8 cellular contexts compared by ENCODE assay signal in the genomic region with DNA sequence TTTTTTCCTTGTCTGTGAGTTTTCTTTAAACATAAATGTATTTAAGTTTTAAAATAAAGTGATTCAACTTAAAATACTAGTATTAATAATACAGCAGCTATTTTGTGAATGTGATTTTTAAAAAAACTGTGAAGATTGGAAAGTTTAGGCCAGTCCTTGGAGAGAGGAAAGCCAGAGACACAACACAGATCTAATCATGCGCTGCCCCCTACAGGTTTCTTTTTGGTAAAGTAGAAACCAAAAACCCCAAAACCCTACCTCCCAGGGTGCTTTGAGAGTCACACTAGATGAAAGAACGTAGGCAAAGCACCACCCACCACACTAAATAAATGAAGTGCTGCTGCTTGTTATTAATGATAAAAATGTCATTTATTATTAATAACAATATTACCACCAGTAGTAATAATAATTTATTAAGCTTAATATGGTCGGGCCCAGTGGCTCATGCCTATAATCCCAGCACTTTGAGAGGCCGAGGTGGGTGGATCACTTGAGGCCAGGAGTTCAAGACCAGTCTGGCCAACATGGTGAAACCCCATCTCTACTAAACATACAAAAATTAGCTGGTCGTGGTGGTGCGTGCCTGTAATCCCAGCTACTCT. TPM values are rescaled to one million over a fixed set of nuclear protein-coding genes. Genes with fewer than 3 reads are reported as not detected.
DNase-seq lines count a peak whose midpoint lies in the region; ATAC-seq and TF ChIP-seq lines count a peak whose summit lies in the region.

No MANE protein-coding gene starts in this region.

- no TSS peak for BruUV-seq in IMR-90 (replicated peaks; lab: Mats Ljungman, UMichigan)
- BruUV-seq in Panc1 (replicated peaks; lab: Mats Ljungman, UMichigan), result no TSS peak

- no peaks in the 10 kb centered on the region for H3K27me3 ChIP-seq in IMR-90 (ENCODE audit: control insufficient read depth, insufficient read depth, low read length)
- H3K27me3 ChIP-seq in Panc1 (ENCODE audit: control insufficient read depth, insufficient read depth, low read length), result no peaks in the 10 kb centered on the region
- H3K27me3 ChIP-seq in left ventricle myocardium inferior (ENCODE audit: low read depth), result no peaks in the 10 kb centered on the region
- H3K27me3 ChIP-seq in gastrocnemius medialis, result no peaks in the 10 kb centered on the region

- POLR2A ChIA-PET in IMR-90 (lab: Charles Lee; ENCODE audit: unreplicated experiment) (no interaction called here), Panc1 (lab: Charles Lee) (no interaction called here)

- H2AFZ ChIP-seq in IMR-90 (replicated peaks; ENCODE audit: low read length, poor library complexity), result no peak overlapping the region

- H3K4me1 ChIP-seq in IMR-90 (ENCODE audit: control insufficient read depth, insufficient read depth, low read length), result peaks cover 2% of the 10 kb centered on the region; the same call in 1 of the 2 replicates
- no peaks in the 10 kb centered on the region for H3K4me1 ChIP-seq in Panc1 (ENCODE audit: control insufficient read depth, insufficient read depth, low read length)
- H3K4me1 ChIP-seq in left ventricle myocardium inferior, result peaks cover 27% of the 10 kb centered on the region
- peaks cover 18 to 24% of the 10 kb centered on the region in 2 donors for H3K4me1 ChIP-seq in gastrocnemius medialis

- no peak overlapping the region for H3K27ac ChIP-seq in IMR-90 (ENCODE audit: insufficient read depth, low read length)
- H3K27ac ChIP-seq in Panc1 (ENCODE audit: low read length), result no peak overlapping the region
- H3K27ac ChIP-seq in left ventricle myocardium inferior (replicated peaks), result no peak overlapping the region
- no peak overlapping the region for H3K27ac ChIP-seq in gastrocnemius medialis

- H3K23ac ChIP-seq in IMR-90 (ENCODE audit: low read depth, low read length), result no peak overlapping the region

- no peak overlapping the region for H3K56ac ChIP-seq in IMR-90 (ENCODE audit: extremely low read depth, insufficient read depth, low read length)

- no peaks in the 10 kb centered on the region for H4K20me1 ChIP-seq in IMR-90 (ENCODE audit: insufficient read depth, low read length)

- H3K9me3 ChIP-seq in IMR-90 (ENCODE audit: control insufficient read depth, insufficient read depth, low read length) (peaks cover 3% of the 10 kb centered on the region; the same call in 1 of the 2 replicates), Panc1 (ENCODE audit: control insufficient read depth, insufficient read depth, low read depth, low read length) (no peaks in the 10 kb centered on the region), left ventricle myocardium inferior (replicated peaks) (peaks cover 6% of the 10 kb centered on the region), gastrocnemius medialis (no peaks in the 10 kb centered on the region)

- H3K4me3 ChIP-seq in IMR-90 (ENCODE audit: insufficient read depth, low read depth, low read length) (no peak overlapping the region), Panc1 (ENCODE audit: low read depth in 2 of 2, low read length in 2 of 2) (no peak overlapping the region), left ventricle myocardium inferior (no peak overlapping the region), gastrocnemius medialis (no peak overlapping the region)

- H3K4me2 ChIP-seq in IMR-90 (ENCODE audit: low read depth, low read length), result no peak overlapping the region

- CTCF ChIA-PET in IMR-90 (lab: Yijun Ruan, JAX), result interaction anchor here (0.6 to 2.0 kb wide), 16 partner anchors 9 to 492 kb away, joined by 3 to 10 read pairs (median 4); no protein-coding TSS in a partner anchor
- CTCF ChIA-PET in Panc1 (lab: Charles Lee), result interaction anchor here (0.6 to 2.0 kb wide), 9 partner anchors 20 to 504 kb away, joined by 3 to 14 read pairs (median 5); no protein-coding TSS in a partner anchor

- H3K36me3 ChIP-seq in IMR-90 (ENCODE audit: control insufficient read depth, insufficient read depth, low read length) (peaks cover 17% of the 10 kb centered on the region), Panc1 (ENCODE audit: control insufficient read depth, insufficient read depth, low read length) (no peaks in the 10 kb centered on the region), left ventricle myocardium inferior (peaks cover 32% of the 10 kb centered on the region), gastrocnemius medialis (peaks cover 0 to 25% of the 10 kb centered on the region in 2 donors)

- no CpG with 5 or more reads among the region's 6 CpGs for WGBS in IMR-90 (ENCODE audit: extremely low coverage in 2 of 2, insufficient read length in 1 of 2), 2 experiments

- H2BK15ac ChIP-seq in IMR-90 (ENCODE audit: low read depth, low read length), result no peak overlapping the region

- TF ChIP-seq CTCF in IMR-90 (conservative IDR thresholded peaks at IDR 0.05; ENCODE audit: low read depth, low read length) (peak; percentile 69), Panc1 (IDR thresholded peaks at IDR 0.05) (peak; percentile 79), left ventricle myocardium inferior (IDR thresholded peaks at IDR 0.05; ENCODE audit: borderline replicate concordance) (peak; percentile 67), gastrocnemius medialis (IDR thresholded peaks at IDR 0.05 in 4 of 5, conservative IDR thresholded peaks at IDR 0.05 in 1 of 5) (peak; percentile 58 to 73 (median 68))

- H2BK120ac ChIP-seq in IMR-90 (ENCODE audit: low read depth, low read length), result no peak overlapping the region

- intact Hi-C loops in IMR-90 (cut with micrococcal nuclease) (loop anchor here (1.0 to 5.0 kb wide), 2 partner anchors 235 to 304 kb away; no protein-coding TSS in a partner anchor), Panc1 (cut with micrococcal nuclease; ENCODE audit: unreplicated experiment) (loop anchor here (5.0 kb wide), 1 partner anchor 234 kb away; no protein-coding TSS in a partner anchor), left ventricle myocardium inferior (cut with micrococcal nuclease) (no loop called here), gastrocnemius medialis (cut with DNase I; ENCODE audit: low total_unique reads) (loop anchor here (1.0 to 10.0 kb wide), 2 partner anchors 235 to 302 kb away; no protein-coding TSS in a partner anchor)

- no peak overlapping the region for H4K5ac ChIP-seq in IMR-90 (ENCODE audit: low read depth, low read length)

- no peak overlapping the region for H2AK5ac ChIP-seq in IMR-90 (ENCODE audit: low read depth, low read length)

- no peak overlapping the region for H4K8ac ChIP-seq in IMR-90 (ENCODE audit: low read depth in 2 of 2, low read length in 2 of 2)

- H3K9me1 ChIP-seq in IMR-90 (ENCODE audit: insufficient read depth, low read length), result no peaks in the 10 kb centered on the region

- no peak overlapping the region for H4K91ac ChIP-seq in IMR-90 (ENCODE audit: insufficient read depth, low read depth, low read length)

- H2AK9ac ChIP-seq in IMR-90 (replicated peaks; ENCODE audit: low read depth, low read length, poor library complexity), result no peak overlapping the region

- H3K14ac ChIP-seq in IMR-90 (replicated peaks; ENCODE audit: low read depth, low read length), result no peak overlapping the region

- DNase-seq in DMS53 treated with DMSO at 0.1 percent for 48 hours (lab: John Stamatoyannopoulos, UW; ENCODE audit: unreplicated experiment) (peak; percentile 23), IMR-90 (peak; percentile 58), Panc1 (ENCODE audit: low read depth, low spot score) (peak; percentile 35), left ventricle myocardium inferior (no peak), gastrocnemius medialis (no peak), NCI-H187 treated with DMSO at 0.1 percent for 48 hours (lab: John Stamatoyannopoulos, UW) (no peak)
- peak; percentile 44 for DNase-seq in activated naive CD4-positive, alpha-beta T cell treated with anti-CD3 and anti-CD28 coated beads, Interleukin-2, amount 50 U/mL, for 16 hours

- H3K9ac ChIP-seq in IMR-90 (ENCODE audit: low read depth, low read length), result no peak overlapping the region

- H2BK5ac ChIP-seq in IMR-90 (ENCODE audit: low read depth, low read length, poor library complexity, severe bottlenecking), result no peak overlapping the region

- no peak overlapping the region for H3K4ac ChIP-seq in IMR-90 (ENCODE audit: low read depth, low read length)

- dilution Hi-C loops in IMR-90 (cut with HindIII; ENCODE audit: low sequenced_read_pairs, unreplicated experiment), result no loop called here

- in situ Hi-C loops in IMR-90 (cut with MboI; ENCODE audit: low sequenced_read_pairs) (loop anchor here (5.0 kb wide), 1 partner anchor 234 kb away; no protein-coding TSS in a partner anchor), Panc1 (cut with HindIII; ENCODE audit: low pct_unique_long_range_greater_than_20kb, low sequenced_read_pairs) (no loop called here), gastrocnemius medialis (cut with MboI; ENCODE audit: low sequenced_read_pairs in 4 of 4) (loop anchor here in 3 of 4 donors (5.0 to 10.0 kb wide), 3 partner anchors 232 to 302 kb away; no protein-coding TSS in a partner anchor)

- H3K79me1 ChIP-seq in IMR-90 (ENCODE audit: low read depth in 1 of 2, low read length in 2 of 2), result peaks cover 2% of the 10 kb centered on the region in 2 experiments; a peak in 1 of 4 replicates

- H2BK20ac ChIP-seq in IMR-90 (ENCODE audit: low read depth, low read length), result no peak overlapping the region

- H3K18ac ChIP-seq in IMR-90 (ENCODE audit: low read depth, low read length), result no peak overlapping the region

- ATAC-seq in IMR-90 (ENCODE audit: low read depth) (peak; percentile 89), Panc1 (peak; percentile 91), gastrocnemius medialis (peak; percentile 55 to 80), GM18502 (IDR thresholded peaks at IDR 0.05; ENCODE audit: poor library complexity, unreplicated experiment) (no peak)

- peak; percentile 75 for TF ChIP-seq RAD21 in IMR-90 (IDR thresholded peaks at IDR 0.05; ENCODE audit: low read length)

- TF ChIP-seq POLR2A in IMR-90 (IDR thresholded peaks at IDR 0.05; ENCODE audit: low read depth, low read length) (no peak), gastrocnemius medialis (IDR thresholded peaks at IDR 0.05) (no peak)

TF ChIP-seq in IMR-90, 13 proteins besides CTCF, POLR2A, EP300 and RAD21:
- no peak for TF ChIP-seq RFX5 (IDR thresholded peaks at IDR 0.05; ENCODE audit: low read depth, low read length)
- peak; percentile 74 for TF ChIP-seq SMC3 (IDR thresholded peaks at IDR 0.05; ENCODE audit: low read depth, low read length)

RNA-seq across cellular contexts. Expression of a gene that starts 33.7 kb away (rescaled TPM):
- total RNA-seq in IMR-90 (2012; rRNA removed) (3.6 and 5.0 TPM in 2 replicates), Panc1 (2021; ENCODE audit: unreplicated experiment) (6.7 TPM), left ventricle myocardium inferior (4.6 TPM), gastrocnemius medialis (10 to 100 TPM; 12.4 to 20.4 (median 15.1) TPM)
- polyA plus RNA-seq in IMR-90 (2012; rRNA removed), result 4.0 and 4.1 TPM in 2 replicates
- polyA plus RNA-seq in IMR-90 (2012; cell fraction: cytosol; rRNA removed), result 1.5 and 2.1 TPM in 2 replicates
- polyA plus RNA-seq in IMR-90 (2012; cell fraction: nucleus; rRNA removed; ENCODE audit: low replicate concordance), result 17.0 and 18.2 TPM in 2 replicates
- polyA plus RNA-seq in Panc1 (2012; ENCODE audit: insufficient read length), result 4.6 TPM

Comparison
In these comparisons a context has a peak if more than half of its experiments do, and no peak if none do; other contexts are left out.
1. DNase-seq: peak in DMS53 treated with DMSO at 0.1 percent for 48 hours (single experiment), IMR-90 (single experiment), Panc1 (single experiment) and activated naive CD4-positive, alpha-beta T cell treated with anti-CD3 and anti-CD28 coated beads, Interleukin-2, amount 50 U/mL, for 16 hours (single experiment); none in left ventricle myocardium inferior (single experiment), gastrocnemius medialis (0 of 2) and NCI-H187 treated with DMSO at 0.1 percent for 48 hours (single experiment).
2. Peak in every context shown above with its lines, with median percentiles within 50 percentile points of each other: CTCF ChIP-seq.